ENCODE assay signal across 8 cellular contexts in genomic region chr7:23261843-23262452, GRCh38. TPM values are rescaled to one million over a fixed set of nuclear protein-coding genes. Genes with fewer than 3 reads are reported as not detected.
DNase-seq lines count a peak whose midpoint lies in the region; ATAC-seq, FAIRE-seq and TF ChIP-seq lines count a peak whose summit lies in the region.

No MANE protein-coding gene starts in this region.

- no peak overlapping the region for H2AFZ ChIP-seq in IMR-90 (replicated peaks; ENCODE audit: low read length, poor library complexity)

- no peaks in the 10 kb centered on the region for H3K9me3 Mint-ChIP-seq in activated T-helper 17 cell treated with anti-CD3 and anti-CD28 coated beads, Interleukin-2, amount 50 U/mL, for 72 hours

- no CpG with 5 or more reads among the region's 7 CpGs for WGBS in IMR-90 (ENCODE audit: extremely low coverage in 2 of 2, insufficient read length in 1 of 2), 2 experiments
- 6% methylated on average over 7 of the region's 7 CpGs for WGBS in prostate gland

- DNase-seq in COLO668 (lab: John Stamatoyannopoulos, UW; ENCODE audit: unreplicated experiment), result peak; percentile 73
- peak; percentile 83 for DNase-seq in GM20000 (ENCODE audit: low spot score)
- peak; percentile 67 for DNase-seq in IMR-90
- peak; percentile 71 for DNase-seq in RPMI7951 (ENCODE audit: low read depth)
- peak; percentile 28 to 59 for DNase-seq in frontal cortex (ENCODE audit: low spot score in 2 of 2)
- no peak for DNase-seq in prostate gland (ENCODE audit: low spot score)

- no peak overlapping the region for H3K14ac ChIP-seq in IMR-90 (replicated peaks; ENCODE audit: low read depth, low read length)

- no peak overlapping the region for H2BK120ac ChIP-seq in IMR-90 (ENCODE audit: low read depth, low read length)

- H3K4me1 Mint-ChIP-seq in activated T-helper 17 cell treated with anti-CD3 and anti-CD28 coated beads, Interleukin-2, amount 50 U/mL, for 72 hours, result no peaks in the 10 kb centered on the region

- H3K9me1 ChIP-seq in IMR-90 (ENCODE audit: insufficient read depth, low read length), result no peaks in the 10 kb centered on the region

- no peak overlapping the region for H3K4me3 Mint-ChIP-seq in activated T-helper 17 cell treated with anti-CD3 and anti-CD28 coated beads, Interleukin-2, amount 50 U/mL, for 72 hours

- POLR2A ChIA-PET in IMR-90 (lab: Charles Lee; ENCODE audit: unreplicated experiment), result no interaction called here

- H3K9me3 ChIP-seq in IMR-90 (ENCODE audit: control insufficient read depth, insufficient read depth, low read length) (no peaks in the 10 kb centered on the region), prostate gland (no peaks in the 10 kb centered on the region)

- H2AK9ac ChIP-seq in IMR-90 (replicated peaks; ENCODE audit: low read depth, low read length, poor library complexity), result peak overlapping the region; percentile 76

- H3K23ac ChIP-seq in IMR-90 (ENCODE audit: low read depth, low read length), result no peak overlapping the region

- H3K4ac ChIP-seq in IMR-90 (ENCODE audit: low read depth, low read length), result no peak overlapping the region

- TF ChIP-seq RAD21 in IMR-90 (IDR thresholded peaks at IDR 0.05; ENCODE audit: low read length), result peak; percentile 85

- in situ Hi-C loops in IMR-90 (cut with MboI; ENCODE audit: low sequenced_read_pairs), result no loop called here

- no peak overlapping the region for H2AK5ac ChIP-seq in IMR-90 (ENCODE audit: low read depth, low read length)

- H3K27me3 ChIP-seq in IMR-90 (ENCODE audit: control insufficient read depth, insufficient read depth, low read length) (peaks cover 15% of the 10 kb centered on the region), prostate gland (replicated peaks; ENCODE audit: insufficient read depth) (no peaks in the 10 kb centered on the region)

- H3K4me1 ChIP-seq in IMR-90 (ENCODE audit: control insufficient read depth, insufficient read depth, low read length), result no peaks in the 10 kb centered on the region
- no peaks in the 10 kb centered on the region for H3K4me1 ChIP-seq in prostate gland (replicated peaks)

- no peak overlapping the region for H3K27ac ChIP-seq in IMR-90 (ENCODE audit: insufficient read depth, low read length)
- no peak overlapping the region for H3K27ac ChIP-seq in prostate gland

- no peak overlapping the region for H4K5ac ChIP-seq in IMR-90 (ENCODE audit: low read depth, low read length)

- BruUV-seq in IMR-90 (replicated peaks; lab: Mats Ljungman, UMichigan), result no TSS peak

- H3K79me1 ChIP-seq in IMR-90 (ENCODE audit: low read depth in 1 of 2, low read length in 2 of 2), result no peaks in the 10 kb centered on the region

- peaks cover 13% of the 10 kb centered on the region for H3K27me3 Mint-ChIP-seq in activated T-helper 17 cell treated with anti-CD3 and anti-CD28 coated beads, Interleukin-2, amount 50 U/mL, for 72 hours

- H4K91ac ChIP-seq in IMR-90 (ENCODE audit: insufficient read depth, low read depth, low read length), result no peak overlapping the region

- no peak overlapping the region for H3K9ac ChIP-seq in IMR-90 (ENCODE audit: low read depth, low read length)

- ATAC-seq in IMR-90 (ENCODE audit: low read depth), result peak; percentile 100
- peak; percentile 67 for ATAC-seq in activated T-helper 17 cell treated with anti-CD3 and anti-CD28 coated beads, Interleukin-2, amount 50 U/mL, for 72 hours (replicated peaks)
- ATAC-seq in GM18861 (IDR thresholded peaks at IDR 0.05; ENCODE audit: unreplicated experiment), result no peak

- H2BK20ac ChIP-seq in IMR-90 (ENCODE audit: low read depth, low read length), result no peak overlapping the region

- H3K4me3 ChIP-seq in IMR-90 (ENCODE audit: insufficient read depth, low read depth, low read length), result no peak overlapping the region
- no peak overlapping the region for H3K4me3 ChIP-seq in prostate gland

- no peak overlapping the region for H3K27ac Mint-ChIP-seq in activated T-helper 17 cell treated with anti-CD3 and anti-CD28 coated beads, Interleukin-2, amount 50 U/mL, for 72 hours

- H4K8ac ChIP-seq in IMR-90 (ENCODE audit: low read depth in 2 of 2, low read length in 2 of 2), result no peak overlapping the region

- TF ChIP-seq CTCF in GM20000 (IDR thresholded peaks at IDR 0.05; ENCODE audit: extremely low read depth, missing control alignments) (peak; percentile 72), IMR-90 (conservative IDR thresholded peaks at IDR 0.05; ENCODE audit: low read depth, low read length) (peak; percentile 85), prostate gland (IDR thresholded peaks at IDR 0.05) (peak in 3 of 4 experiments; percentile 30 to 66 (median 37))

- dilution Hi-C loops in IMR-90 (cut with HindIII; ENCODE audit: low sequenced_read_pairs, unreplicated experiment), result no loop called here

- H3K4me2 ChIP-seq in IMR-90 (ENCODE audit: low read depth, low read length), result 0 out of 2 replicates have a peak overlapping the region, but pooled peaks have one; percentile 30

- no peak overlapping the region for H2BK5ac ChIP-seq in IMR-90 (ENCODE audit: low read depth, low read length, poor library complexity, severe bottlenecking)

- H4K20me1 ChIP-seq in IMR-90 (ENCODE audit: insufficient read depth, low read length), result no peaks in the 10 kb centered on the region

- FAIRE-seq in frontal cortex (lab: Jason Lieb, UNC), result no peak

- CTCF ChIA-PET in IMR-90 (lab: Yijun Ruan, JAX), result interaction anchor here (0.5 to 4.3 kb wide), 6 partner anchors 11 to 1130 kb away, joined by 3 to 34 read pairs (median 4); no protein-coding TSS in a partner anchor

- no peak overlapping the region for H3K56ac ChIP-seq in IMR-90 (ENCODE audit: extremely low read depth, insufficient read depth, low read length)

- H2BK15ac ChIP-seq in IMR-90 (ENCODE audit: low read depth, low read length), result no peak overlapping the region

- no peak overlapping the region for H3K18ac ChIP-seq in IMR-90 (ENCODE audit: low read depth, low read length)

- intact Hi-C loops in IMR-90 (cut with micrococcal nuclease), result loop anchor here (5.0 kb wide), 1 partner anchor 740 kb away; no protein-coding TSS in a partner anchor
- intact Hi-C loops in prostate gland (cut with DNase I), result no loop called here

- no peaks in the 10 kb centered on the region for H3K36me3 ChIP-seq in IMR-90 (ENCODE audit: control insufficient read depth, insufficient read depth, low read length)
- no peaks in the 10 kb centered on the region for H3K36me3 ChIP-seq in prostate gland

- TF ChIP-seq POLR2A in IMR-90 (IDR thresholded peaks at IDR 0.05; ENCODE audit: low read depth, low read length) (no peak), prostate gland (IDR thresholded peaks at IDR 0.05) (no peak)

- no peaks in the 10 kb centered on the region for H3K36me3 Mint-ChIP-seq in activated T-helper 17 cell treated with anti-CD3 and anti-CD28 coated beads, Interleukin-2, amount 50 U/mL, for 72 hours (ENCODE audit: low read depth)

TF ChIP-seq in IMR-90, 13 proteins besides CTCF, POLR2A, EP300 and RAD21:
- no peak for TF ChIP-seq NFE2L2 (IDR thresholded peaks at IDR 0.05; ENCODE audit: low read depth, low read length)
- no peak for TF ChIP-seq MXI1 (IDR thresholded peaks at IDR 0.05; ENCODE audit: borderline replicate concordance, low read depth, low read length)
- TF ChIP-seq ELK1 (IDR thresholded peaks at IDR 0.05; ENCODE audit: borderline replicate concordance, low read depth, low read length), result no peak
- peak; percentile 71 for TF ChIP-seq SMC3 (IDR thresholded peaks at IDR 0.05; ENCODE audit: low read depth, low read length)
- no peak for TF ChIP-seq USF2 (IDR thresholded peaks at IDR 0.05; ENCODE audit: low read depth, low read length)
- 0 out of 2 replicates have a peak, but pooled peaks have one; percentile 18 for TF ChIP-seq MAZ (IDR thresholded peaks at IDR 0.05; ENCODE audit: borderline replicate concordance, low read depth, low read length)
- no peak for TF ChIP-seq CEBPB (IDR thresholded peaks at IDR 0.05; ENCODE audit: low read depth, low read length)
- TF ChIP-seq RFX5 (IDR thresholded peaks at IDR 0.05; ENCODE audit: low read depth, low read length), result no peak
- TF ChIP-seq MAFK (IDR thresholded peaks at IDR 0.05; ENCODE audit: low read depth, low read length), result no peak
- TF ChIP-seq RCOR1 (IDR thresholded peaks at IDR 0.05; ENCODE audit: insufficient replicate concordance, low read length), result no peak

RNA-seq across cellular contexts. Expression of gene GPNMB, which starts 15.4 kb away (rescaled TPM):
- under 0.01 TPM in 1 of 2 replicates, not detected in the other for total RNA-seq in IMR-90 (2012; rRNA removed)
- 0.14 TPM in 1 of 2 replicates, not detected in the other for polyA plus RNA-seq in IMR-90 (2012; rRNA removed)
- 0.03 and 0.18 TPM in 2 replicates for polyA plus RNA-seq in IMR-90 (2012; cell fraction: cytosol; rRNA removed)
- polyA plus RNA-seq in IMR-90 (2012; cell fraction: nucleus; rRNA removed; ENCODE audit: low replicate concordance), result 0.07 and 0.28 TPM in 2 replicates
- 146 and 188 TPM in 2 replicates for total RNA-seq in RPMI7951 (2014; rRNA removed; shearing (Covaris generic))
- total RNA-seq in activated T-helper 17 cell treated with anti-CD3 and anti-CD28 coated beads, Interleukin-2, amount 50 U/mL, for 72 hours, result 1 to 10 TPM; 1.3 to 3.2 TPM
- total RNA-seq in frontal cortex, result 3.7 TPM
- total RNA-seq in prostate gland, result 10 to 100 TPM in 1 of 2 donors, 1 to 10 TPM in 1; 10.0 to 49.9 TPM

RNA-seq across cellular contexts. Expression of gene MALSU1, which starts 37.2 kb away (rescaled TPM):
- total RNA-seq in IMR-90 (2012; rRNA removed), result 30.5 and 47.8 TPM in 2 replicates
- 36.0 and 54.4 TPM in 2 replicates for polyA plus RNA-seq in IMR-90 (2012; rRNA removed)
- 95.4 and 113 TPM in 2 replicates for polyA plus RNA-seq in IMR-90 (2012; cell fraction: cytosol; rRNA removed)
- 33.6 and 35.6 TPM in 2 replicates for polyA plus RNA-seq in IMR-90 (2012; cell fraction: nucleus; rRNA removed; ENCODE audit: low replicate concordance)
- 99.5 and 135 TPM in 2 replicates for total RNA-seq in RPMI7951 (2014; rRNA removed; shearing (Covaris generic))
- 10 to 100 TPM; 60.2 to 84.3 TPM for total RNA-seq in activated T-helper 17 cell treated with anti-CD3 and anti-CD28 coated beads, Interleukin-2, amount 50 U/mL, for 72 hours
- 37.9 TPM for total RNA-seq in frontal cortex
- 10 to 100 TPM; 52.1 to 55.5 TPM for total RNA-seq in prostate gland
